24 cellular contexts compared by ENCODE assay signal in genomic region chr2:118689456-118689855, GRCh38.
"Had no signal": no experiment of that assay in that cellular context is flagged by ENCODE, and none has a peak within 500 bp of the region (broad histone marks: within the 10 kb centered on the region; RNA-seq: fewer than 3 reads in every experiment).

No MANE protein-coding gene starts in this region.

- H3K36me3 ChIP-seq: cardiac muscle cell, heart right ventricle, right lobe of liver, tibial nerve had no signal

- DNase-seq: activated CD4-positive, alpha-beta memory T cell treated with anti-CD3 and anti-CD28 coated beads, Interleukin-2, amount 10 ng/mL, durations not matched to agents 7 days and 5 days; activated CD4-positive, alpha-beta T cell treated with anti-CD3 and anti-CD28 coated beads for 48 hours; activated CD8-positive, alpha-beta memory T cell treated with anti-CD3 and anti-CD28 coated beads, Interleukin-2, amount 10 ng/mL, durations not matched to agents 7 days and 5 days; activated gamma-delta T cell; activated T-cell treated with anti-CD3 and anti-CD28 coated beads for 4 hours; anterior cingulate cortex; body of pancreas; effector CD4-positive, alpha-beta T cell; heart right ventricle; left colon; mucosa of descending colon; nephron progenitor cell; occipital lobe; right lobe of liver; stimulated activated CD4-positive, alpha-beta T cell treated with anti-CD3 and anti-CD28 coated beads, Interleukin-1b, Interleukin-23, amount 100 ng/mL, for 48 hours; stimulated activated naive CD8-positive, alpha-beta T cell treated with anti-CD3 and anti-CD28 coated beads, Interleukin-15, amount 100 ng/mL, for 72 hours; T-helper 9 cell had no signal

- H3K27me3 ChIP-seq: body of pancreas, cardiac muscle cell, heart right ventricle, right lobe of liver, tibial nerve had no signal

- H3K4me1 Mint-ChIP-seq: activated CD4-positive, alpha-beta memory T cell treated with anti-CD3 and anti-CD28 coated beads, Interleukin-2, amount 10 ng/mL, durations not matched to agents 7 days and 5 days; activated CD8-positive, alpha-beta memory T cell treated with anti-CD3 and anti-CD28 coated beads, Interleukin-2, amount 10 ng/mL, durations not matched to agents 7 days and 5 days; activated naive CD4-positive, alpha-beta T cell treated with anti-CD3 and anti-CD28 coated beads, Interleukin-2, amount 50 U/mL, for 24 hours; memory B cell; stimulated activated effector memory CD8-positive, alpha-beta T cell treated with anti-CD3 and anti-CD28 coated beads, Interleukin-12 subunit alpha, Interleukin-12 subunit beta, amount 100 ng/mL, for 72 hours; stimulated activated naive CD8-positive, alpha-beta T cell treated with anti-CD3 and anti-CD28 coated beads, Interleukin-15, amount 100 ng/mL, for 72 hours had no signal

- H3K36me3 Mint-ChIP-seq: activated CD8-positive, alpha-beta memory T cell treated with anti-CD3 and anti-CD28 coated beads, Interleukin-2, amount 10 ng/mL, durations not matched to agents 7 days and 5 days; activated naive CD4-positive, alpha-beta T cell treated with anti-CD3 and anti-CD28 coated beads, Interleukin-2, amount 50 U/mL, for 24 hours; memory B cell; stimulated activated effector memory CD8-positive, alpha-beta T cell treated with anti-CD3 and anti-CD28 coated beads, Interleukin-12 subunit alpha, Interleukin-12 subunit beta, amount 100 ng/mL, for 72 hours had no signal

- H3K27ac Mint-ChIP-seq: activated CD4-positive, alpha-beta memory T cell treated with anti-CD3 and anti-CD28 coated beads, Interleukin-2, amount 10 ng/mL, durations not matched to agents 7 days and 5 days; activated CD8-positive, alpha-beta memory T cell treated with anti-CD3 and anti-CD28 coated beads, Interleukin-2, amount 10 ng/mL, durations not matched to agents 7 days and 5 days; activated naive CD4-positive, alpha-beta T cell treated with anti-CD3 and anti-CD28 coated beads, Interleukin-2, amount 50 U/mL, for 24 hours; dendritic cell treated with granulocyte-macrophage colony-stimulating factor and Interleukin-4, amounts not matched to agents 40 ng/mL and 50 ng/mL, for 4 days; memory B cell; nephron progenitor cell; stimulated activated effector memory CD8-positive, alpha-beta T cell treated with anti-CD3 and anti-CD28 coated beads, Interleukin-12 subunit alpha, Interleukin-12 subunit beta, amount 100 ng/mL, for 72 hours had no signal

- H3K9me3 ChIP-seq: body of pancreas, mucosa of descending colon, right lobe of liver had no signal

- H3K27ac ChIP-seq: body of pancreas, cardiac muscle cell, heart right ventricle, right lobe of liver, skin epidermis, tibial nerve had no signal

- H3K9me3 Mint-ChIP-seq: activated naive CD4-positive, alpha-beta T cell treated with anti-CD3 and anti-CD28 coated beads, Interleukin-2, amount 50 U/mL, for 24 hours; nephron progenitor cell had no signal

- H3K4me1 ChIP-seq: body of pancreas, right lobe of liver, tibial nerve had no signal

- H3K4me3 Mint-ChIP-seq: activated CD4-positive, alpha-beta memory T cell treated with anti-CD3 and anti-CD28 coated beads, Interleukin-2, amount 10 ng/mL, durations not matched to agents 7 days and 5 days; activated CD8-positive, alpha-beta memory T cell treated with anti-CD3 and anti-CD28 coated beads, Interleukin-2, amount 10 ng/mL, durations not matched to agents 7 days and 5 days; activated naive CD4-positive, alpha-beta T cell treated with anti-CD3 and anti-CD28 coated beads, Interleukin-2, amount 50 U/mL, for 24 hours; dendritic cell treated with granulocyte-macrophage colony-stimulating factor and Interleukin-4, amounts not matched to agents 40 ng/mL and 50 ng/mL, for 4 days; memory B cell; nephron progenitor cell; stimulated activated effector memory CD8-positive, alpha-beta T cell treated with anti-CD3 and anti-CD28 coated beads, Interleukin-12 subunit alpha, Interleukin-12 subunit beta, amount 100 ng/mL, for 72 hours; stimulated activated naive CD8-positive, alpha-beta T cell treated with anti-CD3 and anti-CD28 coated beads, Interleukin-15, amount 100 ng/mL, for 72 hours had no signal

- H3K27me3 Mint-ChIP-seq: activated CD4-positive, alpha-beta memory T cell treated with anti-CD3 and anti-CD28 coated beads, Interleukin-2, amount 10 ng/mL, durations not matched to agents 7 days and 5 days; activated CD8-positive, alpha-beta memory T cell treated with anti-CD3 and anti-CD28 coated beads, Interleukin-2, amount 10 ng/mL, durations not matched to agents 7 days and 5 days; dendritic cell treated with granulocyte-macrophage colony-stimulating factor and Interleukin-4, amounts not matched to agents 40 ng/mL and 50 ng/mL, for 4 days; memory B cell had no signal

- H3K4me3 ChIP-seq: body of pancreas, cardiac muscle cell, heart right ventricle, mucosa of descending colon, right lobe of liver, skin epidermis, tibial nerve had no signal
